Comparison of ENCODE assay signal across 27 cellular contexts in the genomic region with DNA sequence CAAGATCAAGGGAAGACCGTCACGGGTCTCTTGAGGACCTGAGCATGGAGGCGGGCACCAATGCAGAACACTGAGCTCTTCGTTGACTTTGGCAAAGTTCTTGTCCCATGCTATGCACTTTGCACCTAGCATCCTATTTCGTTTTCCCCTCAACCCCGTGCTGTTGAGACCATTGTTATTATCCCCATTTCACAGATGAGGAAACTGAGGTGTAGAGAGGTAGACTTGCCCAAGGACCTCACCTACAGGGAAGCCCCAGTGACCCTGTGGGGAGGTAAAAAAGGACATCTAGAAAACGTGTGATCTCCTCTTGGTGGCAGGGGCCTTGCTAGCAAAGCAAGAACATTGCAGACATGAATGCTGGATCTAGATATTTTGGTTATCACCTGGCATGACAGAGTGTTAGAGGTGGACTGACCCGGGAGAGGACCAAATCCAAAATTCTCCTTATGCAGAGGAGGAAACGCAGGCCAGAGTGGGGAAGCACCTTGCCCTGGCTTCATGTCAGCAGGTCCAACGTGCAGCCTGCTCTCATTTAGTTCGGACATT.
"Had no signal": no experiment of that assay in that cellular context is flagged by ENCODE, and none has a peak within 500 bp of the region (broad histone marks: within the 10 kb centered on the region; RNA-seq: fewer than 3 reads in every experiment).

No MANE protein-coding gene starts in this region.

- H3K4me3 ChIP-seq: ascending aorta, breast epithelium, cardiac muscle cell, colonic mucosa, esophagus squamous epithelium, gastroesophageal sphincter had no signal

- ATAC-seq: activated CD4-positive, CD25-positive, alpha-beta regulatory T cell treated with anti-CD3 and anti-CD28 coated beads, Interleukin-2, amount 50 U/mL, for 24 hours; activated CD8-positive, alpha-beta T cell treated with anti-CD3 and anti-CD28 coated beads for 36 hours; activated T-cell treated with anti-CD3 and anti-CD28 coated beads, Interleukin-2, amount 50 U/mL, for 4 hours; activated T-helper 17 cell treated with anti-CD3 and anti-CD28 coated beads, Interleukin-2, amount 50 U/mL, for 72 hours; gastroesophageal sphincter; T-helper 17 cell had no signal

- H3K4me1 ChIP-seq: ascending aorta, breast epithelium, colonic mucosa, esophagus squamous epithelium, gastroesophageal sphincter had no signal

- H3K27ac ChIP-seq: ascending aorta, breast epithelium, cardiac muscle cell, colonic mucosa, esophagus squamous epithelium, gastroesophageal sphincter, WERI-Rb-1 had no signal

- H3K9me3 ChIP-seq: ascending aorta, breast epithelium, colonic mucosa, esophagus squamous epithelium, gastroesophageal sphincter had no signal

- DNase-seq: activated B cell treated with CpG ODN at 0.5 μM for 24 hours; activated CD4-positive, alpha-beta T cell treated with anti-CD3 and anti-CD28 coated beads for 48 hours; activated CD4-positive, alpha-beta T cell treated with anti-CD3 and anti-CD28 coated beads, Interleukin-2, amount 50 U/mL, for 1 hour; activated CD4-positive, alpha-beta T cell treated with anti-CD3 and anti-CD28 coated beads, Interleukin-2, amount 50 U/mL, for 48 hours; activated CD8-positive, alpha-beta memory T cell treated with anti-CD3 and anti-CD28 coated beads for 24 hours; activated CD8-positive, alpha-beta T cell treated with anti-CD3 and anti-CD28 coated beads for 36 hours; activated effector memory CD4-positive, alpha-beta T cell treated with Interleukin-2 at 50 U/mL for 16 hours; activated gamma-delta T cell treated with Interleukin-2 at 50 U/mL for 16 hours; activated naive CD4-positive, alpha-beta T cell treated with anti-CD3 and anti-CD28 coated beads, Interleukin-2, amount 50 U/mL, for 16 hours; activated naive CD4-positive, alpha-beta T cell treated with Interleukin-2 at 50 U/mL for 16 hours; activated T-cell treated with anti-CD3 and anti-CD28 coated beads, Interleukin-2, amount 50 U/mL, for 4 hours; central memory CD4-positive, alpha-beta T cell; cerebellar nuclear complex; colonic mucosa; effector CD8-positive, alpha-beta T cell; esophagus squamous epithelium; foreskin melanocyte; T-helper 1 cell; T-helper 17 cell; T1000 had no signal

- H3K36me3 ChIP-seq: ascending aorta, breast epithelium, cardiac muscle cell, colonic mucosa, esophagus squamous epithelium, gastroesophageal sphincter, WERI-Rb-1 had no signal

- H3K27me3 ChIP-seq: ascending aorta, breast epithelium, cardiac muscle cell, colonic mucosa, esophagus squamous epithelium, gastroesophageal sphincter had no signal
